ENCODE assay signal across 8 cellular contexts in genomic region chr17:4263282-4264215, GRCh38. TPM values are rescaled to one million over a fixed set of nuclear protein-coding genes. Genes with fewer than 3 reads are reported as not detected.
DNase-seq lines count a peak whose midpoint lies in the region; ATAC-seq, FAIRE-seq and TF ChIP-seq lines count a peak whose summit lies in the region.

Gene ANKFY1 (minus strand): TSS chr17:4263979. CDS start chr17:4263941, 38 bp downstream.

- H3K9me3 ChIP-seq in keratinocyte (ENCODE audit: control insufficient read depth, low read depth, low read length), result peaks cover 7% of the 10 kb centered on the region

- H3K27me3 ChIP-seq in keratinocyte (ENCODE audit: control insufficient read depth, extremely low read depth, insufficient read depth, low read length), result no peaks in the 10 kb centered on the region

- H3K9me1 ChIP-seq in keratinocyte (ENCODE audit: control insufficient read depth, extremely low read depth, insufficient read depth, low read length), result no peaks in the 10 kb centered on the region

- DNase-seq in AG08396 (ENCODE audit: low spot score) (peak; percentile 99), NCI-H460 (ENCODE audit: extremely low read depth, low read depth) (peak; percentile 91), cerebellar cortex (ENCODE audit: low spot score) (peak; percentile 94), keratinocyte (ENCODE audit: low read depth, low spot score) (peak; percentile 61)
- DNase-seq in activated CD4-positive, CD25-positive, alpha-beta regulatory T cell treated with anti-CD3 and anti-CD28 coated beads, Interleukin-2, amount 50 U/mL, for 72 hours, result peak; percentile 99
- DNase-seq in stimulated activated CD4-positive, alpha-beta T cell treated with anti-CD3 and anti-CD28 coated beads, Interleukin-12 subunit alpha, Interleukin-12 subunit beta, amount 100 ng/mL, for 48 hours (ENCODE audit: low read depth in 2 of 3, low spot score in 1 of 3), result peak; percentile 96 to 98 (median 96)

- TF ChIP-seq CTCF in keratinocyte (optimal IDR thresholded peaks at IDR 0.05 in 1 of 3, IDR thresholded peaks at IDR 0.05 in 1 of 3, conservative IDR thresholded peaks at IDR 0.05 in 1 of 3; ENCODE audit: extremely low read depth in 1 of 3, insufficient read depth in 2 of 3, low read length in 3 of 3), result peak in 2 of 3 experiments; percentile 4 to 38

- H3K4me2 ChIP-seq in keratinocyte (ENCODE audit: control insufficient read depth, extremely low read depth, insufficient read depth, low read depth, low read length), result peak within 1 kb of the TSS; percentile 99

- peak within 1 kb of the TSS; percentile 55 to 95 (median 90) for H3K4me3 ChIP-seq in keratinocyte (ENCODE audit: control insufficient read depth in 2 of 3, extremely low read depth in 1 of 3, insufficient read depth in 2 of 3, low read depth in 1 of 3, low read length in 3 of 3)

- no peak for FAIRE-seq in keratinocyte (lab: Jason Lieb, UNC)

- peak within 1 kb of the TSS; percentile 94 for H3K9ac ChIP-seq in keratinocyte (ENCODE audit: control insufficient read depth, extremely low read depth, insufficient read depth, low read length)

- ATAC-seq in GM19025 (IDR thresholded peaks at IDR 0.05; ENCODE audit: low read depth, unreplicated experiment) (peak; percentile 89), HG03378 (IDR thresholded peaks at IDR 0.05; ENCODE audit: unreplicated experiment) (peak; percentile 71)

- H3K79me2 ChIP-seq in keratinocyte (ENCODE audit: control insufficient read depth, insufficient read depth, low read length), result peaks cover 55% of the 10 kb centered on the region

- peak within 1 kb of the TSS; percentile 87 for H2AFZ ChIP-seq in keratinocyte (ENCODE audit: control insufficient read depth, low read length)

- H3K36me3 ChIP-seq in keratinocyte (ENCODE audit: control insufficient read depth in 2 of 2, extremely low read depth in 1 of 2, insufficient read depth in 2 of 2, low read length in 2 of 2), result peaks cover 3 to 19% of the 10 kb centered on the region in 2 experiments

- dilution Hi-C loops in keratinocyte (cut with MboI; ENCODE audit: extremely low pct_ligation_motif_present, low sequenced_read_pairs), result no loop called here

- peaks cover 17% of the 10 kb centered on the region for H3K4me1 ChIP-seq in keratinocyte (ENCODE audit: control insufficient read depth, extremely low read depth, insufficient read depth, low read length)

- peak within 1 kb of the TSS; percentile 78 for H3K27ac ChIP-seq in keratinocyte (ENCODE audit: control insufficient read depth, insufficient read depth, low read length)

- H4K20me1 ChIP-seq in keratinocyte (ENCODE audit: control insufficient read depth, extremely low read depth, insufficient read depth, low read length), result no peaks in the 10 kb centered on the region

RNA-seq across cellular contexts. Expression of gene ANKFY1, which starts in this region (rescaled TPM):
- total RNA-seq in NCI-H460 (2014; rRNA removed; shearing (Covaris generic)), result 14.5 and 15.4 TPM in 2 replicates
- 20.7 and 28.7 TPM in 2 replicates for polyA plus RNA-seq in NCI-H460 (2014; cell fraction: nucleus; rRNA removed)
- polyA plus RNA-seq in keratinocyte, result 17.4 to 34.6 TPM (median 27.0 TPM) in 3 replicates
- 8.9 TPM for polyA plus RNA-seq in keratinocyte (2011; ENCODE audit: low read depth)
- 20.6 and 23.3 TPM in 2 replicates for polyA plus RNA-seq in keratinocyte (2011; cell fraction: cytosol; rRNA removed)
- polyA plus RNA-seq in keratinocyte (2011; cell fraction: nucleus; rRNA removed), result 74.6 and 76.5 TPM in 2 replicates
- 13.9 and 25.2 TPM in 2 replicates for polyA plus RNA-seq in keratinocyte (2012; ENCODE audit: low replicate concordance)
- 56.7 to 130 TPM (median 69.2 TPM) in 3 replicates for polyA minus RNA-seq in keratinocyte
- 29.9 TPM for polyA minus RNA-seq in keratinocyte (2011; cell fraction: cytosol; rRNA and poly(A)+ RNA removed)
- polyA minus RNA-seq in keratinocyte (2011; cell fraction: nucleus; rRNA and poly(A)+ RNA removed), result 54.7 and 97.6 TPM in 2 replicates

Comparison
In these comparisons a context has a peak if more than half of its experiments do, and no peak if none do; other contexts are left out.
1. Peak in every context shown above with its lines: DNase-seq, ATAC-seq, H3K4me3 ChIP-seq and H3K27ac ChIP-seq.